Comparison of ENCODE assay signal across 1 cellular context in the genomic region with DNA sequence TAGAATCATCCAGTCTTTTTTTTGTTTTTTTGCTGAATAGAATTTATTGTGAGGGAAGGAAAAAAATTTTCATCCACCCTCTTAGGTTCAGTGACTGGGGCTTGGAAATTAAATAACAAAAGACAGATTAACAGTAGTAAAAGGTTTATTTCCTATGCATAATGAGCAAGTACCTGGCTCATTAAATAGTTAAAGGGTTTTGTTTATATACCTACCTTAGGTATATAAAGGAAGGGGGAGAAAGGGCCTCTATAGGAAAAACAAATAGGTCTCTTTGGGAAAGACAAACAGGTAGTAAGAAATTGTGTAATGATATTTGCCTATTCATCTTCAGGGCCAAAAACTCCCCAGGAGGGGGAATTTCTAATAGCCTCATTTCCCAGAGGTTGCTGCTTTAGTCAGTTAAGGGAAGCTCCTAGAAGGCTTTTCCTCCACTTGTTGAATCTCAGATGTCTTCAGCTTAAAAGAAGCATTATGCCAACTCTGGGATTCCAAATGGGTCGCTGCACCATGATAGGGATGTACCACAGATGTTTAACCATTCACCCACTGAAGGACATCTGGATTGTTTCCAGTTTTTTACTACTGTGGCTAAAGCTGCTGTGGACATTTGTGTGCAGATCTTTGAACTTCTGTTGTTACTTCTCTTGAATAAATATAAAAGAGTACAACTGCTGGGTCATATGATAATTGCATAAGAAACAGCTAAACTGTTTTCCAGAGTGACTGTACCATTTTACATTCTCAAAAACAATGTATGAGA.
TF ChIP-seq lines count a peak whose summit lies in the region.

No MANE protein-coding gene starts in this region.

TF ChIP-seq in A549, 52 proteins besides CTCF, POLR2A, EP300 and RAD21:
- TF ChIP-seq HEYL (CRISPR knock-in tag; IDR thresholded peaks at IDR 0.05) (no peak), BHLHE40 (IDR thresholded peaks at IDR 0.05; ENCODE audit: low read depth, low read length) (no peak), GATA3 (IDR thresholded peaks at IDR 0.05; ENCODE audit: borderline replicate concordance) (no peak), FOSB (CRISPR knock-in tag; IDR thresholded peaks at IDR 0.05) (no peak), ESRRA (IDR thresholded peaks at IDR 0.05; ENCODE audit: borderline replicate concordance, low read length) (no peak), NPAS2 (CRISPR knock-in tag; IDR thresholded peaks at IDR 0.05; ENCODE audit: borderline replicate concordance) (no peak), EHF (CRISPR knock-in tag; IDR thresholded peaks at IDR 0.05) (no peak), JUNB (IDR thresholded peaks at IDR 0.05) (no peak), TP53 (CRISPR knock-in tag; IDR thresholded peaks at IDR 0.05) (no peak), JUN (IDR thresholded peaks at IDR 0.05) (no peak)
- TF ChIP-seq, protein P1, sequence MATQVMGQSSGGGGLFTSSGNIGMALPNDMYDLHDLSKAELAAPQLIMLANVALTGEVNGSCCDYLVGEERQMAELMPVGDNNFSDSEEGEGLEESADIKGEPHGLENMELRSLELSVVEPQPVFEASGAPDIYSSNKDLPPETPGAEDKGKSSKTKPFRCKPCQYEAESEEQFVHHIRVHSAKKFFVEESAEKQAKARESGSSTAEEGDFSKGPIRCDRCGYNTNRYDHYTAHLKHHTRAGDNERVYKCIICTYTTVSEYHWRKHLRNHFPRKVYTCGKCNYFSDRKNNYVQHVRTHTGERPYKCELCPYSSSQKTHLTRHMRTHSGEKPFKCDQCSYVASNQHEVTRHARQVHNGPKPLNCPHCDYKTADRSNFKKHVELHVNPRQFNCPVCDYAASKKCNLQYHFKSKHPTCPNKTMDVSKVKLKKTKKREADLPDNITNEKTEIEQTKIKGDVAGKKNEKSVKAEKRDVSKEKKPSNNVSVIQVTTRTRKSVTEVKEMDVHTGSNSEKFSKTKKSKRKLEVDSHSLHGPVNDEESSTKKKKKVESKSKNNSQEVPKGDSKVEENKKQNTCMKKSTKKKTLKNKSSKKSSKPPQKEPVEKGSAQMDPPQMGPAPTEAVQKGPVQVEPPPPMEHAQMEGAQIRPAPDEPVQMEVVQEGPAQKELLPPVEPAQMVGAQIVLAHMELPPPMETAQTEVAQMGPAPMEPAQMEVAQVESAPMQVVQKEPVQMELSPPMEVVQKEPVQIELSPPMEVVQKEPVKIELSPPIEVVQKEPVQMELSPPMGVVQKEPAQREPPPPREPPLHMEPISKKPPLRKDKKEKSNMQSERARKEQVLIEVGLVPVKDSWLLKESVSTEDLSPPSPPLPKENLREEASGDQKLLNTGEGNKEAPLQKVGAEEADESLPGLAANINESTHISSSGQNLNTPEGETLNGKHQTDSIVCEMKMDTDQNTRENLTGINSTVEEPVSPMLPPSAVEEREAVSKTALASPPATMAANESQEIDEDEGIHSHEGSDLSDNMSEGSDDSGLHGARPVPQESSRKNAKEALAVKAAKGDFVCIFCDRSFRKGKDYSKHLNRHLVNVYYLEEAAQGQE (IDR thresholded peaks at IDR 0.05) = no peak
- TF ChIP-seq, protein P2, sequence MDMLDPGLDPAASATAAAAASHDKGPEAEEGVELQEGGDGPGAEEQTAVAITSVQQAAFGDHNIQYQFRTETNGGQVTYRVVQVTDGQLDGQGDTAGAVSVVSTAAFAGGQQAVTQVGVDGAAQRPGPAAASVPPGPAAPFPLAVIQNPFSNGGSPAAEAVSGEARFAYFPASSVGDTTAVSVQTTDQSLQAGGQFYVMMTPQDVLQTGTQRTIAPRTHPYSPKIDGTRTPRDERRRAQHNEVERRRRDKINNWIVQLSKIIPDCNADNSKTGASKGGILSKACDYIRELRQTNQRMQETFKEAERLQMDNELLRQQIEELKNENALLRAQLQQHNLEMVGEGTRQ (IDR thresholded peaks at IDR 0.05) = no peak
- TF ChIP-seq, protein P3, sequence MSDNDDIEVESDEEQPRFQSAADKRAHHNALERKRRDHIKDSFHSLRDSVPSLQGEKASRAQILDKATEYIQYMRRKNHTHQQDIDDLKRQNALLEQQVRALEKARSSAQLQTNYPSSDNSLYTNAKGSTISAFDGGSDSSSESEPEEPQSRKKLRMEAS (IDR thresholded peaks at IDR 0.05) = no peak
- TF ChIP-seq, protein P4, sequence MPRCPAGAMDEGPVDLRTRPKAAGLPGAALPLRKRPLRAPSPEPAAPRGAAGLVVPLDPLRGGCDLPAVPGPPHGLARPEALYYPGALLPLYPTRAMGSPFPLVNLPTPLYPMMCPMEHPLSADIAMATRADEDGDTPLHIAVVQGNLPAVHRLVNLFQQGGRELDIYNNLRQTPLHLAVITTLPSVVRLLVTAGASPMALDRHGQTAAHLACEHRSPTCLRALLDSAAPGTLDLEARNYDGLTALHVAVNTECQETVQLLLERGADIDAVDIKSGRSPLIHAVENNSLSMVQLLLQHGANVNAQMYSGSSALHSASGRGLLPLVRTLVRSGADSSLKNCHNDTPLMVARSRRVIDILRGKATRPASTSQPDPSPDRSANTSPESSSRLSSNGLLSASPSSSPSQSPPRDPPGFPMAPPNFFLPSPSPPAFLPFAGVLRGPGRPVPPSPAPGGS (IDR thresholded peaks at IDR 0.05) = no peak
- TF ChIP-seq, protein P5, sequence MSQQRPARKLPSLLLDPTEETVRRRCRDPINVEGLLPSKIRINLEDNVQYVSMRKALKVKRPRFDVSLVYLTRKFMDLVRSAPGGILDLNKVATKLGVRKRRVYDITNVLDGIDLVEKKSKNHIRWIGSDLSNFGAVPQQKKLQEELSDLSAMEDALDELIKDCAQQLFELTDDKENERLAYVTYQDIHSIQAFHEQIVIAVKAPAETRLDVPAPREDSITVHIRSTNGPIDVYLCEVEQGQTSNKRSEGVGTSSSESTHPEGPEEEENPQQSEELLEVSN (IDR thresholded peaks at IDR 0.05; ENCODE audit: borderline replicate concordance, low read depth) = no peak
